ENCODE assay signal across 1 cellular context in the genomic region with DNA sequence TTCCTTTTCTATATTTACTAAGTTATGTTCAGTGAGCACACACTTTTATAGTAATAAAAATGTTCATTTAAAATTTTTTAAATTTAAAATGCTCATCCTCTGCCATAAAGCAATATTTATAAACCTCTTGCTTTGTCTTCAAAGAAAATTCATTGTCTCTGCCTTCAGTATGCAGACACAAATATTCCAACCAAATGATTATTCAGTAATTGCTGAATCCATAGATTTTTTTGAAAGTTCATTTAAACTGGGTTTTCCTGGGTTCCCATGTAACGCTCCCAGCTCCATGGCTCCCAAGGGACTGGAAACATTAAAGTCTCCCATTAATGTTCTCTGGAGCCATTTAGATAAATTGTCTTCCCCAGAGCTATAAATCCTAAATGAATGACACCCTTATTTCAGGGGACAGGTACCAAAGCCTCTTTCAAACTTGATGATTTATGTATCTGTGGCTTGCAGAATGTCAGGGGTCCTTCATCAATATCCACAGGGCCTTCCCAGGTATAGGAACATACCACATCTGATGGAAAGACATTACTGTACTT.
TF ChIP-seq lines count a peak whose summit lies in the region.

No MANE protein-coding gene starts in this region.

TF ChIP-seq in HEK293, 187 proteins besides CTCF, POLR2A, EP300 and RAD21 (continued from another document):
- TF ChIP-seq, protein P1, sequence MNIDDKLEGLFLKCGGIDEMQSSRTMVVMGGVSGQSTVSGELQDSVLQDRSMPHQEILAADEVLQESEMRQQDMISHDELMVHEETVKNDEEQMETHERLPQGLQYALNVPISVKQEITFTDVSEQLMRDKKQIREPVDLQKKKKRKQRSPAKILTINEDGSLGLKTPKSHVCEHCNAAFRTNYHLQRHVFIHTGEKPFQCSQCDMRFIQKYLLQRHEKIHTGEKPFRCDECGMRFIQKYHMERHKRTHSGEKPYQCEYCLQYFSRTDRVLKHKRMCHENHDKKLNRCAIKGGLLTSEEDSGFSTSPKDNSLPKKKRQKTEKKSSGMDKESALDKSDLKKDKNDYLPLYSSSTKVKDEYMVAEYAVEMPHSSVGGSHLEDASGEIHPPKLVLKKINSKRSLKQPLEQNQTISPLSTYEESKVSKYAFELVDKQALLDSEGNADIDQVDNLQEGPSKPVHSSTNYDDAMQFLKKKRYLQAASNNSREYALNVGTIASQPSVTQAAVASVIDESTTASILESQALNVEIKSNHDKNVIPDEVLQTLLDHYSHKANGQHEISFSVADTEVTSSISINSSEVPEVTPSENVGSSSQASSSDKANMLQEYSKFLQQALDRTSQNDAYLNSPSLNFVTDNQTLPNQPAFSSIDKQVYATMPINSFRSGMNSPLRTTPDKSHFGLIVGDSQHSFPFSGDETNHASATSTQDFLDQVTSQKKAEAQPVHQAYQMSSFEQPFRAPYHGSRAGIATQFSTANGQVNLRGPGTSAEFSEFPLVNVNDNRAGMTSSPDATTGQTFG (tag by site-specific recombination; IDR thresholded peaks at IDR 0.05; ENCODE audit: borderline replicate concordance), result no peak
- TF ChIP-seq ZNF645 (tag by site-specific recombination; IDR thresholded peaks at IDR 0.05) (no peak), HOXD13 (CRISPR knock-in tag; IDR thresholded peaks at IDR 0.05; ENCODE audit: borderline replicate concordance) (no peak), ZNF324 (tag by site-specific recombination; IDR thresholded peaks at IDR 0.05) (no peak), ZNF426 (tag by site-specific recombination; IDR thresholded peaks at IDR 0.05) (no peak)
